Comparison of ENCODE assay signal across 28 cellular contexts in genomic region chr2:55919574-55919973, GRCh38. TPM values are rescaled to one million over a fixed set of nuclear protein-coding genes. Genes with fewer than 3 reads are reported as not detected.
"Had no signal": no experiment of that assay in that cellular context is flagged by ENCODE, and none has a peak within 500 bp of the region (broad histone marks: within the 10 kb centered on the region; RNA-seq: fewer than 3 reads in every experiment).

No MANE protein-coding gene starts in this region.

- H3K36me3 ChIP-seq: colonic mucosa, esophagus muscularis mucosa, gastroesophageal sphincter had no signal

- H3K4me1 ChIP-seq: colonic mucosa had no signal

- H3K4me3 ChIP-seq: body of pancreas, colonic mucosa, esophagus muscularis mucosa, gastroesophageal sphincter, heart right ventricle had no signal

- H3K9me3 ChIP-seq: body of pancreas, colonic mucosa, esophagus muscularis mucosa, gastroesophageal sphincter, heart right ventricle had no signal

- DNase-seq: activated CD4-positive, alpha-beta T cell treated with anti-CD3 and anti-CD28 coated beads for 48 hours; activated CD4-positive, alpha-beta T cell treated with anti-CD3 and anti-CD28 coated beads, Interleukin-2, amount 50 U/mL, for 1 hour; activated CD4-positive, alpha-beta T cell treated with anti-CD3 and anti-CD28 coated beads, Interleukin-2, amount 50 U/mL, for 48 hours; activated CD8-positive, alpha-beta memory T cell treated with anti-CD3 and anti-CD28 coated beads for 24 hours; activated CD8-positive, alpha-beta T cell treated with anti-CD3 and anti-CD28 coated beads for 36 hours; activated effector memory CD4-positive, alpha-beta T cell treated with Interleukin-2 at 50 U/mL for 16 hours; activated gamma-delta T cell treated with Interleukin-2 at 50 U/mL for 16 hours; activated naive CD4-positive, alpha-beta T cell treated with anti-CD3 and anti-CD28 coated beads, Interleukin-2, amount 50 U/mL, for 16 hours; activated naive CD4-positive, alpha-beta T cell treated with Interleukin-2 at 50 U/mL for 16 hours; activated T-cell treated with anti-CD3 and anti-CD28 coated beads, Interleukin-2, amount 50 U/mL, for 4 hours; amniotic stem cell; anterior cingulate cortex; body of pancreas; central memory CD4-positive, alpha-beta T cell; cerebellar nuclear complex; colonic mucosa; dorsolateral prefrontal cortex; effector memory CD4-positive, alpha-beta T cell; endodermal cell; erythroblast; foreskin melanocyte; heart right ventricle; T-helper 2 cell had no signal

- H3K27ac ChIP-seq: body of pancreas, colonic mucosa, esophagus muscularis mucosa, gastroesophageal sphincter, heart right ventricle, VCaP had no signal

- H3K27me3 ChIP-seq: body of pancreas had no signal

RNA-seq across cellular contexts. Expression of gene EFEMP1, which starts 4.0 kb away (rescaled TPM):
- total RNA-seq: activated CD8-positive, alpha-beta T cell treated with anti-CD3 and anti-CD28 coated beads for 36 hours; activated T-helper 17 cell treated with anti-CD3 and anti-CD28 coated beads, Interleukin-2, amount 50 U/mL, for 72 hours; T-helper 1 cell treated with Interleukin-12 subunit alpha and Interleukin-12 subunit beta and Interleukin-4 antibody, amounts not matched to agents 30 ng/mL and 1 ng/mL, for 36 hours had no signal
